In genomic region chr6:15901141-15902115, GRCh38 we compare ENCODE assay signal across 8 cellular contexts.
DNase-seq lines count a peak whose midpoint lies in the region; ATAC-seq lines count a peak whose summit lies in the region.

No MANE protein-coding gene starts in this region.

- ATAC-seq in HG02885 (IDR thresholded peaks at IDR 0.05; ENCODE audit: poor library complexity, unreplicated experiment), result peak; percentile 84
- ATAC-seq in left lobe of liver, result peak; percentile 60

- DNase-seq in stimulated activated CD4-positive, alpha-beta T cell treated with anti-CD3 and anti-CD28 coated beads, Interleukin-1b, Interleukin-23, amount 100 ng/mL, for 48 hours, result peak; percentile 54
- DNase-seq in stimulated activated CD4-positive, alpha-beta T cell treated with anti-CD3 and anti-CD28 coated beads, Interleukin-4, amount 100 ng/mL, for 1 hour, result no peak
- DNase-seq in OCI-M2 (lab: John Stamatoyannopoulos, UW; ENCODE audit: unreplicated experiment), result peak; percentile 36
- no peak for DNase-seq in left lobe of liver (ENCODE audit: low spot score)
- no peak for DNase-seq in NCI-H146 treated with DMSO at 0.1 percent for 48 hours (lab: John Stamatoyannopoulos, UW; ENCODE audit: unreplicated experiment)
- no peak for DNase-seq in globus pallidus (ENCODE audit: low spot score)
- no peak for DNase-seq in SK-N-DZ (ENCODE audit: low spot score)

Comparison
In these comparisons a context has a peak if more than half of its experiments do, and no peak if none do; other contexts are left out.
1. DNase-seq: peak in stimulated activated CD4-positive, alpha-beta T cell treated with anti-CD3 and anti-CD28 coated beads, Interleukin-1b, Interleukin-23, amount 100 ng/mL, for 48 hours (single experiment) and OCI-M2 (single experiment); none in stimulated activated CD4-positive, alpha-beta T cell treated with anti-CD3 and anti-CD28 coated beads, Interleukin-4, amount 100 ng/mL, for 1 hour (single experiment), left lobe of liver (single experiment), NCI-H146 treated with DMSO at 0.1 percent for 48 hours (single experiment), globus pallidus (single experiment) and SK-N-DZ (single experiment).